Comparison of ENCODE assay signal across 16 cellular contexts in genomic region chr16:1710811-1711507, GRCh38. TPM values are rescaled to one million over a fixed set of nuclear protein-coding genes. Genes with fewer than 3 reads are reported as not detected.
DNase-seq lines count a peak whose midpoint lies in the region; ATAC-seq, FAIRE-seq and TF ChIP-seq lines count a peak whose summit lies in the region.
"Had no signal": no experiment of that assay in that cellular context is flagged by ENCODE, and none has a peak within 500 bp of the region (broad histone marks: within the 10 kb centered on the region; RNA-seq: fewer than 3 reads in every experiment).

No MANE protein-coding gene starts in this region.

- H3K9ac ChIP-seq in HepG2 (ENCODE audit: insufficient read depth, low read depth, low read length), result peak overlapping the region; percentile 25; the same call in 1 of the 2 replicates
- H3K9ac ChIP-seq: KMS-11 had no signal

- no peak for TF ChIP-seq RAD21 in HepG2 (CRISPR knock-in tag; IDR thresholded peaks at IDR 0.05)

- H3K4me1 ChIP-seq in HepG2 (ENCODE audit: insufficient read depth, low read length) (peaks cover 46% of the 10 kb centered on the region), right lobe of liver (peaks cover 0 to 14% (median 6%) of the 10 kb centered on the region in 4 donors), osteoblast (ENCODE audit: insufficient read depth, low read length) (peaks cover 35% of the 10 kb centered on the region), upper lobe of right lung (peaks cover 17% of the 10 kb centered on the region)

- BruUV-seq in HepG2 (replicated peaks; lab: Mats Ljungman, UMichigan), result no TSS peak

- H4K20me1 ChIP-seq in HepG2 (ENCODE audit: insufficient read depth, low read length) (peaks cover 26% of the 10 kb centered on the region), osteoblast (ENCODE audit: insufficient read depth, low read length) (peaks cover 82% of the 10 kb centered on the region)

- H3K36me3 ChIP-seq in HepG2 (replicated peaks in 1 of 2; ENCODE audit: control insufficient read depth in 1 of 2, insufficient read depth in 2 of 2, low read length in 2 of 2) (peaks cover 0 to 13% of the 10 kb centered on the region in 2 experiments; a peak in 2 of 5 replicates), right lobe of liver (no peaks in the 10 kb centered on the region), WERI-Rb-1 (peaks cover 20% of the 10 kb centered on the region), osteoblast (ENCODE audit: insufficient read depth, low read length) (no peaks in the 10 kb centered on the region), upper lobe of right lung (no peaks in the 10 kb centered on the region)

- TF ChIP-seq POLR2A in HepG2 (IDR thresholded peaks at IDR 0.05; ENCODE audit: insufficient read depth in 1 of 2, low read depth in 2 of 2, low read length in 2 of 2) (no peak), right lobe of liver (IDR thresholded peaks at IDR 0.05) (no peak)

- CTCF ChIA-PET in HepG2 (lab: Yijun Ruan, JAX; ENCODE audit: low intra/inter-chr PET ratio, low total read pairs), result no interaction called here

- H3K27ac ChIP-seq in HepG2 (ENCODE audit: extremely low read length, insufficient read depth, low read length) (peak overlapping the region; percentile 47), right lobe of liver (no peak overlapping the region), WERI-Rb-1 (peak overlapping the region; percentile 55), osteoblast (ENCODE audit: low read depth, low read length) (no peak overlapping the region), upper lobe of right lung (no peak overlapping the region)
- H3K27ac ChIP-seq: KMS-11 had no signal

- no peak for TF ChIP-seq CTCF in HepG2 (CRISPR knock-in tag; IDR thresholded peaks at IDR 0.05)
- no peak for TF ChIP-seq CTCF in right lobe of liver (IDR thresholded peaks at IDR 0.05)
- TF ChIP-seq CTCF in WERI-Rb-1 (IDR thresholded peaks at IDR 0.05; ENCODE audit: low read depth, low read length), result no peak
- no peak for TF ChIP-seq CTCF in osteoblast (IDR thresholded peaks at IDR 0.05; ENCODE audit: extremely low read depth, low read depth, low read length)
- TF ChIP-seq CTCF in upper lobe of right lung (IDR thresholded peaks at IDR 0.05), result no peak

- FAIRE-seq in HepG2 (lab: Jason Lieb, UNC), result no peak
- FAIRE-seq: G401.6 had no signal

- peak; percentile 37; the same call in 1 of the 3 replicates for ATAC-seq in HepG2
- no peak for ATAC-seq in right lobe of liver
- no peak for ATAC-seq in upper lobe of right lung

- H2AFZ ChIP-seq in HepG2 (ENCODE audit: low read length), result no peak overlapping the region
- H2AFZ ChIP-seq in osteoblast (ENCODE audit: low read length), result no peak overlapping the region

- TF ChIP-seq EP300 in HepG2 (IDR thresholded peaks at IDR 0.05; ENCODE audit: low read depth in 2 of 2, low read length in 2 of 2) (no peak), HepG2 (CRISPR knock-in tag; IDR thresholded peaks at IDR 0.05; ENCODE audit: borderline replicate concordance) (no peak)

- in situ Hi-C loops in HepG2 (cut with HindIII; ENCODE audit: extremely low pct_ligation_motif_present, low pct_unique_long_range_greater_than_20kb) (no loop called here), G401 (cut with HindIII; ENCODE audit: low sequenced_read_pairs) (no loop called here)

- 67% methylated on average over 17 of the region's 17 CpGs for WGBS in HepG2 (ENCODE audit: low lambda C conversion rate)
- 74% methylated on average over 11 of the region's 17 CpGs for WGBS in right lobe of liver (ENCODE audit: insufficient coverage, low coverage, low lambda C conversion rate, missing lambda C conversion rate)

- H3K27me3 ChIP-seq in HepG2 (ENCODE audit: control insufficient read depth in 1 of 2, insufficient read depth in 2 of 2, low read length in 2 of 2) (no peaks in the 10 kb centered on the region; a peak in 1 of 5 replicates), right lobe of liver (no peaks in the 10 kb centered on the region), WERI-Rb-1 (ENCODE audit: insufficient read depth, low read depth, severe bottlenecking) (no peaks in the 10 kb centered on the region), osteoblast (ENCODE audit: insufficient read depth, low read length) (no peaks in the 10 kb centered on the region), upper lobe of right lung (no peaks in the 10 kb centered on the region)

- peaks cover 81% of the 10 kb centered on the region for H3K79me2 ChIP-seq in HepG2 (ENCODE audit: insufficient read depth, low read length)
- H3K79me2 ChIP-seq in osteoblast (ENCODE audit: insufficient read depth, low read length), result peaks cover 95% of the 10 kb centered on the region

- DNase-seq in HepG2 (ENCODE audit: low spot score) (peak; percentile 26), right lobe of liver (no peak), G401 (ENCODE audit: low spot score) (peak; percentile 27), WERI-Rb-1 (no peak), osteoblast (ENCODE audit: insufficient read length, low spot score, missing footprints) (peak; percentile 77), upper lobe of right lung (no peak), C1 segment of cervical spinal cord (lab: John Stamatoyannopoulos, UW) (no peak), pons (ENCODE audit: low spot score) (no peak)
- DNase-seq: DMS79 treated with DMSO at 0.1 percent for 48 hours, H9, NCI-H1417, NCI-H187 treated with DMSO at 0.1 percent for 48 hours, NCI-H2227 treated with DMSO at 0.1 percent for 48 hours, NCI-H510A treated with DMSO at 0.1 percent for 48 hours had no signal

- intact Hi-C loops in HepG2 (cut with micrococcal nuclease; ENCODE audit: unreplicated experiment) (no loop called here), right lobe of liver (cut with DNase I) (no loop called here), upper lobe of right lung (cut with DNase I) (no loop called here)

- POLR2A ChIA-PET in HepG2 (lab: Yijun Ruan, JAX), result interaction anchor here (1.2 kb wide), 1 partner anchor 9 kb away, joined by 4 read pairs; no protein-coding TSS in a partner anchor

- H3K4me2 ChIP-seq in HepG2 (ENCODE audit: low read depth, low read length) (peak overlapping the region; percentile 55), osteoblast (ENCODE audit: insufficient read depth, low read length) (no peak overlapping the region)
- H3K4me2 ChIP-seq: KMS-11 had no signal

- peak overlapping the region in 1 of 3 experiments; percentile 27; a peak in 1 of 6 replicates for H3K4me3 ChIP-seq in HepG2 (replicated peaks in 1 of 3; ENCODE audit: insufficient read depth in 1 of 3, low read depth in 2 of 3, low read length in 3 of 3)
- H3K4me3 ChIP-seq in right lobe of liver, result no peak overlapping the region
- H3K4me3 ChIP-seq in WERI-Rb-1 (ENCODE audit: low read depth, low read length), result no peak overlapping the region
- no peak overlapping the region for H3K4me3 ChIP-seq in osteoblast (ENCODE audit: insufficient read depth, low read length)
- H3K4me3 ChIP-seq in upper lobe of right lung, result no peak overlapping the region

- H3K9me3 ChIP-seq in HepG2 (ENCODE audit: low read length) (no peaks in the 10 kb centered on the region), right lobe of liver (no peaks in the 10 kb centered on the region), WERI-Rb-1 (ENCODE audit: severe bottlenecking) (no peaks in the 10 kb centered on the region), osteoblast (ENCODE audit: low read depth, low read length) (no peaks in the 10 kb centered on the region), upper lobe of right lung (no peaks in the 10 kb centered on the region)

RNA-seq across cellular contexts. Expression of gene MAPK8IP3, which starts 5.0 kb away (rescaled TPM):
- total RNA-seq in HepG2 (2016; rRNA removed; fragmentation: Illumina TruSeq; extraction: Trizol) (3.6 and 25.1 TPM in 2 replicates), right lobe of liver (10 to 100 TPM in 5 of 6 experiments, 1 to 10 TPM in 1; 8.7 to 37.3 (median 23.0) TPM), osteoblast (64.1 and 71.0 TPM in 2 replicates), upper lobe of right lung (77.3 TPM)
- 9.0 and 11.0 TPM in 2 replicates for total RNA-seq in HepG2 (2016; cell fraction: cytosol; rRNA removed; fragmentation: Illumina TruSeq; extraction: Trizol; ENCODE audit: low read depth)
- total RNA-seq in HepG2 (2016; cell fraction: insoluble cytoplasmic fraction; rRNA removed; fragmentation: Illumina TruSeq; extraction: Trizol), result 3.3 and 29.8 TPM in 2 replicates
- total RNA-seq in HepG2 (2016; cell fraction: membrane; rRNA removed; fragmentation: Illumina TruSeq; extraction: Trizol), result 3.8 and 4.5 TPM in 2 replicates
- total RNA-seq in HepG2 (2016; cell fraction: nucleus; rRNA removed; fragmentation: Illumina TruSeq; extraction: Trizol), result 45.6 and 52.7 TPM in 2 replicates
- 41.7 and 65.8 TPM in 2 replicates for polyA plus RNA-seq in HepG2 (2011; rRNA removed)
- 5.6 and 10.1 TPM in 2 replicates for polyA plus RNA-seq in HepG2 (2011; cell fraction: cytosol; rRNA removed)
- 653 and 865 TPM in 2 replicates for polyA plus RNA-seq in HepG2 (2011; cell fraction: nucleus; rRNA removed)
- polyA plus RNA-seq in HepG2 (2012), result 43.5 and 49.9 TPM in 2 replicates
- 0.76 and 0.97 TPM in 2 replicates for polyA plus RNA-seq in HepG2 (2016; cell fraction: cytosol; fragmentation: Illumina TruSeq; extraction: Trizol; ENCODE audit: low read depth)
- 3.3 and 4.5 TPM in 2 replicates for polyA plus RNA-seq in HepG2 (2016; cell fraction: insoluble cytoplasmic fraction; fragmentation: Illumina TruSeq; extraction: Trizol; ENCODE audit: low read depth)
- polyA plus RNA-seq in HepG2 (2016; cell fraction: membrane; fragmentation: Illumina TruSeq; extraction: Trizol; ENCODE audit: low read depth), result 1.8 and 2.1 TPM in 2 replicates
- polyA plus RNA-seq in HepG2 (2016; cell fraction: nucleus; fragmentation: Illumina TruSeq; extraction: Trizol; ENCODE audit: insufficient read depth, low read depth), result 244 and 279 TPM in 2 replicates
- polyA minus RNA-seq in HepG2 (2011; rRNA and poly(A)+ RNA removed; ENCODE audit: low replicate concordance), result 15.0 and 33.9 TPM in 2 replicates
- 4.7 and 4.8 TPM in 2 replicates for polyA minus RNA-seq in HepG2 (2011; cell fraction: cytosol; rRNA and poly(A)+ RNA removed)
- 92.2 and 93.0 TPM in 2 replicates for polyA minus RNA-seq in HepG2 (2011; cell fraction: nucleus; rRNA and poly(A)+ RNA removed)
- 20.6 and 27.7 TPM in 2 replicates for total RNA-seq in G401 (2014; rRNA removed; shearing (Covaris generic))

RNA-seq across cellular contexts. Expression of gene JPT2, which starts 32.9 kb away (rescaled TPM):
- total RNA-seq in HepG2 (2016; rRNA removed; fragmentation: Illumina TruSeq; extraction: Trizol) (89.4 and 127 TPM in 2 replicates), right lobe of liver (10 to 100 TPM; 31.0 to 47.7 (median 38.7) TPM), osteoblast (22.8 and 26.2 TPM in 2 replicates), upper lobe of right lung (44.8 TPM)
- 11.5 and 13.4 TPM in 2 replicates for total RNA-seq in HepG2 (2016; cell fraction: cytosol; rRNA removed; fragmentation: Illumina TruSeq; extraction: Trizol; ENCODE audit: low read depth)
- 91.5 and 117 TPM in 2 replicates for total RNA-seq in HepG2 (2016; cell fraction: insoluble cytoplasmic fraction; rRNA removed; fragmentation: Illumina TruSeq; extraction: Trizol)
- 52.3 and 54.3 TPM in 2 replicates for total RNA-seq in HepG2 (2016; cell fraction: membrane; rRNA removed; fragmentation: Illumina TruSeq; extraction: Trizol)
- total RNA-seq in HepG2 (2016; cell fraction: nucleus; rRNA removed; fragmentation: Illumina TruSeq; extraction: Trizol), result 37.4 and 43.4 TPM in 2 replicates
- polyA plus RNA-seq in HepG2 (2011; rRNA removed), result 52.5 and 53.5 TPM in 2 replicates
- 36.8 and 43.8 TPM in 2 replicates for polyA plus RNA-seq in HepG2 (2011; cell fraction: cytosol; rRNA removed)
- 36.7 and 43.7 TPM in 2 replicates for polyA plus RNA-seq in HepG2 (2011; cell fraction: nucleus; rRNA removed)
- 50.1 and 68.5 TPM in 2 replicates for polyA plus RNA-seq in HepG2 (2012)
- 14.3 TPM in 2 replicates for polyA plus RNA-seq in HepG2 (2016; cell fraction: cytosol; fragmentation: Illumina TruSeq; extraction: Trizol; ENCODE audit: low read depth)
- polyA plus RNA-seq in HepG2 (2016; cell fraction: insoluble cytoplasmic fraction; fragmentation: Illumina TruSeq; extraction: Trizol; ENCODE audit: low read depth), result 154 and 168 TPM in 2 replicates
- polyA plus RNA-seq in HepG2 (2016; cell fraction: membrane; fragmentation: Illumina TruSeq; extraction: Trizol; ENCODE audit: low read depth), result 39.8 and 39.9 TPM in 2 replicates
- 63.6 and 72.2 TPM in 2 replicates for polyA plus RNA-seq in HepG2 (2016; cell fraction: nucleus; fragmentation: Illumina TruSeq; extraction: Trizol; ENCODE audit: insufficient read depth, low read depth)
- 35.4 and 60.1 TPM in 2 replicates for polyA minus RNA-seq in HepG2 (2011; rRNA and poly(A)+ RNA removed; ENCODE audit: low replicate concordance)
- polyA minus RNA-seq in HepG2 (2011; cell fraction: cytosol; rRNA and poly(A)+ RNA removed), result 24.4 and 29.2 TPM in 2 replicates
- polyA minus RNA-seq in HepG2 (2011; cell fraction: nucleus; rRNA and poly(A)+ RNA removed), result 24.2 and 25.5 TPM in 2 replicates
- 154 and 199 TPM in 2 replicates for total RNA-seq in G401 (2014; rRNA removed; shearing (Covaris generic))

Comparison
In these comparisons a context has a peak if more than half of its experiments do, and no peak if none do; other contexts are left out.
1. DNase-seq: peak in HepG2 (single experiment), G401 (single experiment) and osteoblast (single experiment); none in right lobe of liver (0 of 3), WERI-Rb-1 (single experiment), upper lobe of right lung (single experiment), C1 segment of cervical spinal cord (0 of 14) and pons (single experiment).
2. H3K27ac ChIP-seq: peak in HepG2 (single experiment) and WERI-Rb-1 (single experiment); none in right lobe of liver (0 of 3), osteoblast (single experiment) and upper lobe of right lung (single experiment).